9 cellular contexts compared by ENCODE assay signal in the genomic region with DNA sequence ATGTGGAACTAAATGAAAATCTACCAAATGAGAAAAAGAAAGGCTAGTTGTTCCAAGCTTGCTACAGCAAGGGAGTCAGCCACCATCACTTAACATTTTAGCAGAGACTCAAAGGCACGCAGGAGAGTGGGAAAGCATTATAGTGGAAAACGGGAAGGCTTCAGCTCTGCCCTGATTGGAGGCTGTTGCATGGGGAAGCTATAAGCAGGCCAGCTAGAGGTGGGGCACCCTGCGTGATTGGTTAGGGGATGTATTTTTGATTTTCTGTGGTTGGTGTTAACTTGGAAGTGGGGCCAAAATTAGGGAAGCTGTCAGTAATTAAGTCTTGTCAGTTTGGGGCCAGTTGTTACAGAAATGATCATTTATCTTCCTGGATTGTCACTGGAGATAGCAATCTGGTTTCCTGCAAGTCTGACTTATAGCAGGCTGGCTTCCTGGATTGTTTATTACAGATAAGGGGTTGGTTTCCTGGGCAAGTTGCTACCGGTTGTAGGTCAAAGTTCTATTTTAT.
A peak's percentile ranks its signal among the peaks of the same experiment; 100 is the strongest.
DNase-seq lines count a peak whose midpoint lies in the region; ATAC-seq and TF ChIP-seq lines count a peak whose summit lies in the region.
"Had no signal": no experiment of that assay in that cellular context is flagged by ENCODE, and none has a peak within 500 bp of the region (broad histone marks: within the 10 kb centered on the region; RNA-seq: fewer than 3 reads in every experiment).

No MANE protein-coding gene starts in this region.

- WGBS in stomach, 5 donors = 39 to 67% (median 56%) methylated on average over 4 of the region's 4 CpGs

- H3K36me3 ChIP-seq in stomach = no peaks in the 10 kb centered on the region

- TF ChIP-seq EP300 in stomach (IDR thresholded peaks at IDR 0.05) = no peak

- ATAC-seq in SK-N-SH treated with all-trans-retinoic acid at 6 μM for 48 hours (peak; percentile 61), left ventricle myocardium superior (peak; percentile 55), HG03095 (IDR thresholded peaks at IDR 0.05; ENCODE audit: unreplicated experiment) (no peak)

- intact Hi-C loops in left ventricle myocardium superior (cut with micrococcal nuclease) = no loop called here
- intact Hi-C loops in stomach (cut with DNase I; ENCODE audit: low total_unique reads) = no loop called here

- TF ChIP-seq CTCF in stomach (IDR thresholded peaks at IDR 0.05) = no peak

- peak overlapping the region in 3 of 5 donors; percentile 63 to 86 (median 77) for H3K27ac ChIP-seq in stomach

- H3K9me3 ChIP-seq in stomach = no peaks in the 10 kb centered on the region

- no peak for TF ChIP-seq POLR2A in stomach (IDR thresholded peaks at IDR 0.05)

- DNase-seq in Jurkat, Clone E6-1 (ENCODE audit: low read depth, low spot score) = peak; percentile 38
- DNase-seq in left ventricle myocardium superior = no peak
- no peak for DNase-seq in stomach
- DNase-seq in NCI-H526 treated with DMSO at 0.1 percent for 48 hours (lab: John Stamatoyannopoulos, UW) = no peak
- DNase-seq in NCI-H748 (lab: John Stamatoyannopoulos, UW; ENCODE audit: unreplicated experiment) = no peak
- DNase-seq: activated CD4-positive, alpha-beta T cell treated with anti-CD3 and anti-CD28 coated beads, Interleukin-2, amount 10 ng/mL, durations not matched to agents 24 days and 14 days; stimulated activated naive CD4-positive, alpha-beta T cell had no signal

- H3K4me3 ChIP-seq in Jurkat, Clone E6-1 (ENCODE audit: low read length) = no peak overlapping the region
- no peak overlapping the region for H3K4me3 ChIP-seq in stomach

- H3K4me1 ChIP-seq in stomach = peaks cover 15 to 38% (median 18%) of the 10 kb centered on the region in 4 donors

- no peaks in the 10 kb centered on the region for H3K27me3 ChIP-seq in stomach

TF ChIP-seq in SK-N-SH treated with all-trans-retinoic acid at 6 μM for 48 hours, 23 proteins besides CTCF, POLR2A, EP300 and RAD21:
- TF ChIP-seq ZFP3 (CRISPR knock-in tag; IDR thresholded peaks at IDR 0.05) (no peak), OSR1 (CRISPR knock-in tag; IDR thresholded peaks at IDR 0.05) (no peak), ZNF70 (CRISPR knock-in tag; IDR thresholded peaks at IDR 0.05) (no peak), ISL1 (CRISPR knock-in tag; IDR thresholded peaks at IDR 0.05) (no peak)
- TF ChIP-seq, protein P1, sequence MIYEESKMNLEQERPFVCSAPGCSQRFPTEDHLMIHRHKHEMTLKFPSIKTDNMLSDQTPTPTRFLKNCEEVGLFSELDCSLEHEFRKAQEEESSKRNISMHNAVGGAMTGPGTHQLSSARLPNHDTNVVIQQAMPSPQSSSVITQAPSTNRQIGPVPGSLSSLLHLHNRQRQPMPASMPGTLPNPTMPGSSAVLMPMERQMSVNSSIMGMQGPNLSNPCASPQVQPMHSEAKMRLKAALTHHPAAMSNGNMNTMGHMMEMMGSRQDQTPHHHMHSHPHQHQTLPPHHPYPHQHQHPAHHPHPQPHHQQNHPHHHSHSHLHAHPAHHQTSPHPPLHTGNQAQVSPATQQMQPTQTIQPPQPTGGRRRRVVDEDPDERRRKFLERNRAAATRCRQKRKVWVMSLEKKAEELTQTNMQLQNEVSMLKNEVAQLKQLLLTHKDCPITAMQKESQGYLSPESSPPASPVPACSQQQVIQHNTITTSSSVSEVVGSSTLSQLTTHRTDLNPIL (CRISPR knock-in tag; IDR thresholded peaks at IDR 0.05; ENCODE audit: low read depth) = no peak
TF ChIP-seq in SK-N-SH treated with all-trans-retinoic acid at 6 μM for 48 hours: peak in this region for 0.
